8 cellular contexts compared by ENCODE assay signal in genomic region chr12:55743967-55744931, GRCh38. TPM values are rescaled to one million over a fixed set of nuclear protein-coding genes. Genes with fewer than 3 reads are reported as not detected.
DNase-seq lines count a peak whose midpoint lies in the region; ATAC-seq and TF ChIP-seq lines count a peak whose summit lies in the region.

No MANE protein-coding gene starts in this region.

- DNase-seq in H9 (no peak), NCI-H1105 (lab: John Stamatoyannopoulos, UW) (no peak), NCI-H446 treated with DMSO at 0.1 percent for 48 hours (lab: John Stamatoyannopoulos, UW) (no peak), occipital lobe (lab: John Stamatoyannopoulos, UW) (no peak)
- DNase-seq in activated T-helper 1 cell treated with anti-CD3 and anti-CD28 coated beads, Interleukin-12 subunit alpha, Interleukin-12 subunit beta, Interleukin-2, Interleukin-4 antibody, amounts not matched to agents 30 ng/mL and 10 ng/mL and 1 ng/mL, durations not matched to agents 14 hours and 24 hours and 36 hours (ENCODE audit: low spot score), result no peak
- DNase-seq in stimulated activated effector memory CD8-positive, alpha-beta T cell treated with anti-CD3 and anti-CD28 coated beads, Interleukin-12 subunit alpha, Interleukin-12 subunit beta, amount 100 ng/mL, for 72 hours (ENCODE audit: low spot score in 2 of 2), result no peak

- H3K9me3 ChIP-seq in H9 (ENCODE audit: control insufficient read depth, low read depth, low read length) (no peaks in the 10 kb centered on the region), iPS-15b (ENCODE audit: control insufficient read depth, insufficient read depth, low read length) (no peaks in the 10 kb centered on the region)

- peaks cover 15% of the 10 kb centered on the region for H3K36me3 ChIP-seq in iPS-15b (ENCODE audit: control insufficient read depth, insufficient read depth, low read length)

- no peak overlapping the region for H3K23ac ChIP-seq in H9 (ENCODE audit: insufficient read length, low read depth, low read length)

- H3K4me1 Mint-ChIP-seq in H9, result peaks cover 50 to 56% of the 10 kb centered on the region in 2 experiments
- peaks cover 46% of the 10 kb centered on the region for H3K4me1 Mint-ChIP-seq in activated T-helper 1 cell treated with anti-CD3 and anti-CD28 coated beads, Interleukin-12 subunit alpha, Interleukin-12 subunit beta, Interleukin-2, Interleukin-4 antibody, amounts not matched to agents 30 ng/mL and 10 ng/mL and 1 ng/mL, durations not matched to agents 14 hours and 24 hours and 36 hours (ENCODE audit: low read depth)
- peaks cover 52% of the 10 kb centered on the region for H3K4me1 Mint-ChIP-seq in stimulated activated effector memory CD8-positive, alpha-beta T cell treated with anti-CD3 and anti-CD28 coated beads, Interleukin-12 subunit alpha, Interleukin-12 subunit beta, amount 100 ng/mL, for 72 hours

- H3K4me3 Mint-ChIP-seq in H9, result peak overlapping the region; percentile 96 to 97
- peak overlapping the region; percentile 92 for H3K4me3 Mint-ChIP-seq in activated T-helper 1 cell treated with anti-CD3 and anti-CD28 coated beads, Interleukin-12 subunit alpha, Interleukin-12 subunit beta, Interleukin-2, Interleukin-4 antibody, amounts not matched to agents 30 ng/mL and 10 ng/mL and 1 ng/mL, durations not matched to agents 14 hours and 24 hours and 36 hours
- H3K4me3 Mint-ChIP-seq in stimulated activated effector memory CD8-positive, alpha-beta T cell treated with anti-CD3 and anti-CD28 coated beads, Interleukin-12 subunit alpha, Interleukin-12 subunit beta, amount 100 ng/mL, for 72 hours, result peak overlapping the region; percentile 78

- H3K27ac Mint-ChIP-seq in H9, result peak overlapping the region; percentile 94 to 95 (median 95)
- peak overlapping the region; percentile 19 for H3K27ac Mint-ChIP-seq in activated T-helper 1 cell treated with anti-CD3 and anti-CD28 coated beads, Interleukin-12 subunit alpha, Interleukin-12 subunit beta, Interleukin-2, Interleukin-4 antibody, amounts not matched to agents 30 ng/mL and 10 ng/mL and 1 ng/mL, durations not matched to agents 14 hours and 24 hours and 36 hours
- H3K27ac Mint-ChIP-seq in stimulated activated effector memory CD8-positive, alpha-beta T cell treated with anti-CD3 and anti-CD28 coated beads, Interleukin-12 subunit alpha, Interleukin-12 subunit beta, amount 100 ng/mL, for 72 hours, result peak overlapping the region; percentile 62

- WGBS in H9 (ENCODE audit: extremely low coverage, insufficient read length, low lambda C conversion rate), result no CpG with 5 or more reads among the region's 25 CpGs

- H3K56ac ChIP-seq in H9 (ENCODE audit: insufficient read length, low read depth, low read length), result no peak overlapping the region

- no peaks in the 10 kb centered on the region for H4K20me1 ChIP-seq in H9 (ENCODE audit: control insufficient read depth, insufficient read depth, insufficient read length)

- H3K27me3 ChIP-seq in H9 (ENCODE audit: insufficient read depth, low read length) (no peaks in the 10 kb centered on the region), iPS-15b (ENCODE audit: control insufficient read depth, insufficient read depth, low read length) (no peaks in the 10 kb centered on the region)

- peaks cover 15 to 24% (median 22%) of the 10 kb centered on the region in 3 experiments; a peak in 6 of 7 replicates for H3K36me3 Mint-ChIP-seq in H9 (ENCODE audit: insufficient read depth in 1 of 3, low read depth in 3 of 3)
- peaks cover 16% of the 10 kb centered on the region for H3K36me3 Mint-ChIP-seq in activated T-helper 1 cell treated with anti-CD3 and anti-CD28 coated beads, Interleukin-12 subunit alpha, Interleukin-12 subunit beta, Interleukin-2, Interleukin-4 antibody, amounts not matched to agents 30 ng/mL and 10 ng/mL and 1 ng/mL, durations not matched to agents 14 hours and 24 hours and 36 hours (ENCODE audit: low read depth)
- peaks cover 5% of the 10 kb centered on the region for H3K36me3 Mint-ChIP-seq in stimulated activated effector memory CD8-positive, alpha-beta T cell treated with anti-CD3 and anti-CD28 coated beads, Interleukin-12 subunit alpha, Interleukin-12 subunit beta, amount 100 ng/mL, for 72 hours

- no peak overlapping the region for H3K4ac ChIP-seq in H9 (ENCODE audit: low read depth, low read length)

- H2BK5ac ChIP-seq in H9 (ENCODE audit: insufficient read length, low read length), result no peak overlapping the region

- no peak overlapping the region for H3K18ac ChIP-seq in H9 (ENCODE audit: insufficient read length, low read depth, low read length)

- H2BK120ac ChIP-seq in H9 (ENCODE audit: low read depth, low read length, poor library complexity, severe bottlenecking), result no peak overlapping the region

- peak overlapping the region; percentile 27 for H3K9ac ChIP-seq in H9 (ENCODE audit: extremely low read depth, insufficient read length, low read length)
- peak overlapping the region; percentile 94 for H3K9ac ChIP-seq in iPS-15b (ENCODE audit: low read depth, low read length)

- no peak overlapping the region for H3K14ac ChIP-seq in H9 (ENCODE audit: insufficient read depth, low read length)

- no peak overlapping the region for H4K91ac ChIP-seq in H9 (ENCODE audit: insufficient read length, low read depth, low read length)

- H3K27me3 Mint-ChIP-seq in H9 (ENCODE audit: low read depth), result peaks cover 8% of the 10 kb centered on the region
- peaks cover 3% of the 10 kb centered on the region for H3K27me3 Mint-ChIP-seq in activated T-helper 1 cell treated with anti-CD3 and anti-CD28 coated beads, Interleukin-12 subunit alpha, Interleukin-12 subunit beta, Interleukin-2, Interleukin-4 antibody, amounts not matched to agents 30 ng/mL and 10 ng/mL and 1 ng/mL, durations not matched to agents 14 hours and 24 hours and 36 hours (ENCODE audit: insufficient read depth)

- no peak overlapping the region for H2BK12ac ChIP-seq in H9 (ENCODE audit: insufficient read length, low read depth, low read length)

- H4K8ac ChIP-seq in H9 (replicated peaks; ENCODE audit: insufficient read length, low read depth, low read length), result no peak overlapping the region

- H3K79me1 ChIP-seq in H9 (ENCODE audit: insufficient read depth, low read depth, low read length, poor library complexity, severe bottlenecking), result peaks cover 3% of the 10 kb centered on the region

- no peaks in the 10 kb centered on the region for H3K9me3 Mint-ChIP-seq in H9
- no peaks in the 10 kb centered on the region for H3K9me3 Mint-ChIP-seq in activated T-helper 1 cell treated with anti-CD3 and anti-CD28 coated beads, Interleukin-12 subunit alpha, Interleukin-12 subunit beta, Interleukin-2, Interleukin-4 antibody, amounts not matched to agents 30 ng/mL and 10 ng/mL and 1 ng/mL, durations not matched to agents 14 hours and 24 hours and 36 hours
- H3K9me3 Mint-ChIP-seq in stimulated activated effector memory CD8-positive, alpha-beta T cell treated with anti-CD3 and anti-CD28 coated beads, Interleukin-12 subunit alpha, Interleukin-12 subunit beta, amount 100 ng/mL, for 72 hours, result no peaks in the 10 kb centered on the region

- no peak overlapping the region for H4K5ac ChIP-seq in H9 (ENCODE audit: insufficient read length, low read depth, low read length)

- H3K27ac ChIP-seq in 22Rv1 (peak overlapping the region; percentile 79), H9 (ENCODE audit: insufficient read length, low read depth, low read length) (no peak overlapping the region)

- no peak overlapping the region for H3T11ph ChIP-seq in H9 (ENCODE audit: low read length)

- H3K23me2 ChIP-seq in H9 (ENCODE audit: insufficient read length, low read depth, low read length, poor library complexity, severe bottlenecking), result peaks cover 29% of the 10 kb centered on the region

- H3K4me3 ChIP-seq in iPS-15b (ENCODE audit: low read depth, low read length), result peak overlapping the region; percentile 94

- H3K79me2 ChIP-seq in H9 (ENCODE audit: insufficient read depth, low read length), result peaks cover 6% of the 10 kb centered on the region; the same call in 1 of the 2 replicates

- H3K4me2 ChIP-seq in H9 (ENCODE audit: insufficient read depth, insufficient read length, low read length), result peak overlapping the region; percentile 72

- peaks cover 13% of the 10 kb centered on the region for H3K4me1 ChIP-seq in H9 (ENCODE audit: insufficient read depth, low read length)
- H3K4me1 ChIP-seq in iPS-15b (ENCODE audit: control insufficient read depth, insufficient read depth, low read length), result peaks cover 28% of the 10 kb centered on the region

- ATAC-seq in stimulated activated effector memory CD8-positive, alpha-beta T cell treated with anti-CD3 and anti-CD28 coated beads, Interleukin-12 subunit alpha, Interleukin-12 subunit beta, amount 100 ng/mL, for 72 hours, result no peak

- no peak overlapping the region for H2AFZ ChIP-seq in H9 (ENCODE audit: low read length)

- no peak overlapping the region for H2BK20ac ChIP-seq in H9 (ENCODE audit: low read depth, low read length, poor library complexity, severe bottlenecking)

- no peak overlapping the region for H2AK5ac ChIP-seq in H9 (ENCODE audit: insufficient read length, low read length)

- TF ChIP-seq CTCF in 22Rv1 (IDR thresholded peaks at IDR 0.05), result no peak
- no peak for TF ChIP-seq CTCF in H9 (conservative IDR thresholded peaks at IDR 0.05)

- intact Hi-C loops in activated T-helper 1 cell treated with anti-CD3 and anti-CD28 coated beads, Interleukin-12 subunit alpha, Interleukin-12 subunit beta, Interleukin-2, Interleukin-4 antibody, amounts not matched to agents 30 ng/mL and 10 ng/mL and 1 ng/mL, durations not matched to agents 14 hours and 24 hours and 36 hours (cut with micrococcal nuclease), result loop anchor here (1.0 to 2.0 kb wide), 5 partner anchors 15 to 196 kb away; partner anchors contain the start of genes CD63 and SARNP

- H2BK15ac ChIP-seq in H9 (ENCODE audit: low read depth, low read length), result no peak overlapping the region

RNA-seq across cellular contexts. Expression of gene GDF11, which starts 1.3 kb away (rescaled TPM):
- total RNA-seq in H9 (2021) (31.2 and 31.8 TPM in 2 replicates), occipital lobe (6.6 TPM)
- 14.2 and 15.2 TPM in 2 replicates for total RNA-seq in activated T-helper 1 cell treated with anti-CD3 and anti-CD28 coated beads, Interleukin-12 subunit alpha, Interleukin-12 subunit beta, Interleukin-2, Interleukin-4 antibody, amounts not matched to agents 30 ng/mL and 10 ng/mL and 1 ng/mL, durations not matched to agents 14 hours and 24 hours and 36 hours

RNA-seq across cellular contexts. Expression of gene CD63, which starts 15.4 kb away (rescaled TPM):
- 581 and 589 TPM in 2 replicates for total RNA-seq in H9 (2021)
- total RNA-seq in activated T-helper 1 cell treated with anti-CD3 and anti-CD28 coated beads, Interleukin-12 subunit alpha, Interleukin-12 subunit beta, Interleukin-2, Interleukin-4 antibody, amounts not matched to agents 30 ng/mL and 10 ng/mL and 1 ng/mL, durations not matched to agents 14 hours and 24 hours and 36 hours, result 183 and 198 TPM in 2 replicates
- 187 TPM for total RNA-seq in occipital lobe

RNA-seq across cellular contexts. Expression of gene RDH5, which starts 24.1 kb away (rescaled TPM):
- total RNA-seq in H9 (2021) (4.0 and 6.6 TPM in 2 replicates), occipital lobe (6.6 TPM)
- total RNA-seq in activated T-helper 1 cell treated with anti-CD3 and anti-CD28 coated beads, Interleukin-12 subunit alpha, Interleukin-12 subunit beta, Interleukin-2, Interleukin-4 antibody, amounts not matched to agents 30 ng/mL and 10 ng/mL and 1 ng/mL, durations not matched to agents 14 hours and 24 hours and 36 hours, result 4.2 and 6.7 TPM in 2 replicates

RNA-seq across cellular contexts. Expression of gene BLOC1S1, which starts 28.4 kb away (rescaled TPM):
- total RNA-seq in H9 (2021) (104 and 108 TPM in 2 replicates), occipital lobe (46.0 TPM)
- 62.5 and 64.8 TPM in 2 replicates for total RNA-seq in activated T-helper 1 cell treated with anti-CD3 and anti-CD28 coated beads, Interleukin-12 subunit alpha, Interleukin-12 subunit beta, Interleukin-2, Interleukin-4 antibody, amounts not matched to agents 30 ng/mL and 10 ng/mL and 1 ng/mL, durations not matched to agents 14 hours and 24 hours and 36 hours

RNA-seq across cellular contexts. Expression of gene ITGA7, which starts 36.5 kb away (rescaled TPM):
- total RNA-seq in H9 (2021) (114 and 119 TPM in 2 replicates), occipital lobe (6.2 TPM)
- total RNA-seq in activated T-helper 1 cell treated with anti-CD3 and anti-CD28 coated beads, Interleukin-12 subunit alpha, Interleukin-12 subunit beta, Interleukin-2, Interleukin-4 antibody, amounts not matched to agents 30 ng/mL and 10 ng/mL and 1 ng/mL, durations not matched to agents 14 hours and 24 hours and 36 hours, result 0.88 and 1.1 TPM in 2 replicates

Comparison
In these comparisons a context has a peak if more than half of its experiments do, and no peak if none do; other contexts are left out.
1. H3K27ac Mint-ChIP-seq: peak in every context shown above with its lines; median percentile 95 in H9; 62 in stimulated activated effector memory CD8-positive, alpha-beta T cell treated with anti-CD3 and anti-CD28 coated beads, Interleukin-12 subunit alpha, Interleukin-12 subunit beta, amount 100 ng/mL, for 72 hours; 19 in activated T-helper 1 cell treated with anti-CD3 and anti-CD28 coated beads, Interleukin-12 subunit alpha, Interleukin-12 subunit beta, Interleukin-2, Interleukin-4 antibody, amounts not matched to agents 30 ng/mL and 10 ng/mL and 1 ng/mL, durations not matched to agents 14 hours and 24 hours and 36 hours.